In genomic region chr1:159991513-159991912, GRCh38 we compare ENCODE assay signal across 13 cellular contexts. TPM values are rescaled to one million over a fixed set of nuclear protein-coding genes. Genes with fewer than 3 reads are reported as not detected.
DNase-seq lines count a peak whose midpoint lies in the region; ATAC-seq, FAIRE-seq and TF ChIP-seq lines count a peak whose summit lies in the region.
"Had no signal": no experiment of that assay in that cellular context is flagged by ENCODE, and none has a peak within 500 bp of the region (broad histone marks: within the 10 kb centered on the region; RNA-seq: fewer than 3 reads in every experiment).

No MANE protein-coding gene starts in this region.

- no peaks in the 10 kb centered on the region for H3K36me3 ChIP-seq in kidney (ENCODE audit: control insufficient read depth in 1 of 2, insufficient read depth in 2 of 2, low read length in 2 of 2)

- H3K27me3 Mint-ChIP-seq in activated T-cell treated with anti-CD3 and anti-CD28 coated beads, Interleukin-2, amount 50 U/mL, for 72 hours (ENCODE audit: low read depth), result peaks cover 7% of the 10 kb centered on the region
- peaks cover 10 to 21% of the 10 kb centered on the region in 2 donors for H3K27me3 Mint-ChIP-seq in natural killer cell treated with Interleukin-12 subunit alpha and Interleukin-12 subunit beta and Interleukin-15 and Interleukin-18, amount 100 ng/mL, for 72 hours

- peak overlapping the region; percentile 23 to 71 for H3K4me3 Mint-ChIP-seq in activated T-cell treated with anti-CD3 and anti-CD28 coated beads, Interleukin-2, amount 50 U/mL, for 72 hours
- peak overlapping the region; percentile 48 for H3K4me3 Mint-ChIP-seq in natural killer cell treated with Interleukin-12 subunit alpha and Interleukin-12 subunit beta and Interleukin-15 and Interleukin-18, amount 100 ng/mL, for 72 hours
- H3K4me3 Mint-ChIP-seq: effector memory CD8-positive, alpha-beta T cell had no signal

- peaks cover 10% of the 10 kb centered on the region for H3K4me1 Mint-ChIP-seq in activated T-cell treated with anti-CD3 and anti-CD28 coated beads, Interleukin-2, amount 50 U/mL, for 72 hours (ENCODE audit: low read depth)
- peaks cover 3 to 8% of the 10 kb centered on the region in 2 donors for H3K4me1 Mint-ChIP-seq in natural killer cell treated with Interleukin-12 subunit alpha and Interleukin-12 subunit beta and Interleukin-15 and Interleukin-18, amount 100 ng/mL, for 72 hours (ENCODE audit: low read depth in 2 of 2)

- no peak for DNase-seq in activated T-cell treated with anti-CD3 and anti-CD28 coated beads, Interleukin-2, amount 50 U/mL, for 72 hours
- DNase-seq in activated T-cell treated with anti-CD3 and anti-CD28 coated beads for 4 hours (no peak), NCI-H69 (lab: John Stamatoyannopoulos, UW) (peak; percentile 13), kidney (no peak), anterior cingulate cortex (lab: John Stamatoyannopoulos, UW) (no peak), COLO829 (ENCODE audit: low spot score) (no peak)
- DNase-seq in natural killer cell treated with Interleukin-12 subunit alpha and Interleukin-12 subunit beta and Interleukin-15 and Interleukin-18, amount 100 ng/mL, for 72 hours (ENCODE audit: low spot score), result no peak
- DNase-seq: activated effector memory CD4-positive, alpha-beta T cell treated with anti-CD3 and anti-CD28 coated beads, Interleukin-2, amount 50 U/mL, for 16 hours; effector memory CD8-positive, alpha-beta T cell; NCI-H526 had no signal

- peak; percentile 62 to 78 for ATAC-seq in activated T-cell treated with anti-CD3 and anti-CD28 coated beads, Interleukin-2, amount 50 U/mL, for 72 hours (replicated peaks in 1 of 2)
- peak; percentile 70 to 76 for ATAC-seq in natural killer cell treated with Interleukin-12 subunit alpha and Interleukin-12 subunit beta and Interleukin-15 and Interleukin-18, amount 100 ng/mL, for 72 hours
- ATAC-seq: effector memory CD8-positive, alpha-beta T cell had no signal

- intact Hi-C loops in kidney (cut with DNase I), result no loop called here

- no peaks in the 10 kb centered on the region for H3K9me3 ChIP-seq in kidney (ENCODE audit: control insufficient read depth in 1 of 2, low read length in 2 of 2)

- H3K27ac Mint-ChIP-seq in activated T-cell treated with anti-CD3 and anti-CD28 coated beads, Interleukin-2, amount 50 U/mL, for 72 hours, result peak overlapping the region; percentile 74
- H3K27ac Mint-ChIP-seq in natural killer cell treated with Interleukin-12 subunit alpha and Interleukin-12 subunit beta and Interleukin-15 and Interleukin-18, amount 100 ng/mL, for 72 hours, result peak overlapping the region; percentile 37 to 43
- H3K27ac Mint-ChIP-seq: effector memory CD8-positive, alpha-beta T cell; progenitor cell of endocrine pancreas had no signal

- FAIRE-seq in colon (lab: Jason Lieb, UNC) (peak; percentile 33), kidney (lab: Jason Lieb, UNC) (no peak)

- no peak overlapping the region for H3K9ac ChIP-seq in kidney (ENCODE audit: low read length in 2 of 2)

- no peaks in the 10 kb centered on the region for H3K36me3 Mint-ChIP-seq in activated T-cell treated with anti-CD3 and anti-CD28 coated beads, Interleukin-2, amount 50 U/mL, for 72 hours (ENCODE audit: insufficient read depth in 2 of 2)
- H3K36me3 Mint-ChIP-seq in natural killer cell treated with Interleukin-12 subunit alpha and Interleukin-12 subunit beta and Interleukin-15 and Interleukin-18, amount 100 ng/mL, for 72 hours, result no peaks in the 10 kb centered on the region

- no peak for TF ChIP-seq CTCF in kidney (IDR thresholded peaks at IDR 0.05; ENCODE audit: borderline replicate concordance, extremely low read depth, insufficient read depth)

- H3K4me1 ChIP-seq in kidney (ENCODE audit: control insufficient read depth in 1 of 2, insufficient read depth in 1 of 2, low read depth in 1 of 2, low read length in 2 of 2), result no peaks in the 10 kb centered on the region

- no peak overlapping the region for H3K27ac ChIP-seq in kidney (ENCODE audit: low read depth in 2 of 2, low read length in 2 of 2)

- no peak overlapping the region for H3K4me3 ChIP-seq in kidney (ENCODE audit: low read length in 2 of 2)

- no peaks in the 10 kb centered on the region for H3K9me3 Mint-ChIP-seq in activated T-cell treated with anti-CD3 and anti-CD28 coated beads, Interleukin-2, amount 50 U/mL, for 72 hours
- H3K9me3 Mint-ChIP-seq in natural killer cell treated with Interleukin-12 subunit alpha and Interleukin-12 subunit beta and Interleukin-15 and Interleukin-18, amount 100 ng/mL, for 72 hours, result no peaks in the 10 kb centered on the region
- H3K9me3 Mint-ChIP-seq: effector memory CD8-positive, alpha-beta T cell had no signal

RNA-seq across cellular contexts. Expression of gene SLAMF9, which starts 37.5 kb away (rescaled TPM):
- total RNA-seq in activated T-cell treated with anti-CD3 and anti-CD28 coated beads, Interleukin-2, amount 50 U/mL, for 72 hours, result not detected
- total RNA-seq in natural killer cell treated with Interleukin-12 subunit alpha and Interleukin-12 subunit beta and Interleukin-15 and Interleukin-18, amount 100 ng/mL, for 72 hours, result not detected
- total RNA-seq in kidney, result not detected
- not detected for polyA plus RNA-seq in kidney (ENCODE audit: insufficient read depth, low read depth, low replicate concordance)
- total RNA-seq: progenitor cell of endocrine pancreas; T-helper 2 cell treated with Interferon-gamma antibody and Interleukin-4, amounts not matched to agents 100 ng/mL and 5 ng/mL, for 36 hours had no signal

RNA-seq across cellular contexts. Expression of gene PIGM, which starts 40.3 kb away (rescaled TPM):
- 1 to 10 TPM; 4.4 to 4.6 TPM for total RNA-seq in activated T-cell treated with anti-CD3 and anti-CD28 coated beads, Interleukin-2, amount 50 U/mL, for 72 hours
- total RNA-seq in natural killer cell treated with Interleukin-12 subunit alpha and Interleukin-12 subunit beta and Interleukin-15 and Interleukin-18, amount 100 ng/mL, for 72 hours, result 1 to 10 TPM; 4.9 to 5.6 TPM
- total RNA-seq in kidney, result 8.5 TPM
- 3.3 TPM for polyA plus RNA-seq in kidney (ENCODE audit: insufficient read depth, low read depth, low replicate concordance)

RNA-seq across cellular contexts. Expression of gene IGSF9, which starts 46.1 kb away (rescaled TPM):
- total RNA-seq in activated T-cell treated with anti-CD3 and anti-CD28 coated beads, Interleukin-2, amount 50 U/mL, for 72 hours, result under 1 TPM; 0.12 TPM
- not detected for total RNA-seq in natural killer cell treated with Interleukin-12 subunit alpha and Interleukin-12 subunit beta and Interleukin-15 and Interleukin-18, amount 100 ng/mL, for 72 hours
- 0.88 TPM for total RNA-seq in kidney
- 1.3 TPM for polyA plus RNA-seq in kidney (ENCODE audit: insufficient read depth, low read depth, low replicate concordance)
